26 cellular contexts compared by ENCODE assay signal in the genomic region with DNA sequence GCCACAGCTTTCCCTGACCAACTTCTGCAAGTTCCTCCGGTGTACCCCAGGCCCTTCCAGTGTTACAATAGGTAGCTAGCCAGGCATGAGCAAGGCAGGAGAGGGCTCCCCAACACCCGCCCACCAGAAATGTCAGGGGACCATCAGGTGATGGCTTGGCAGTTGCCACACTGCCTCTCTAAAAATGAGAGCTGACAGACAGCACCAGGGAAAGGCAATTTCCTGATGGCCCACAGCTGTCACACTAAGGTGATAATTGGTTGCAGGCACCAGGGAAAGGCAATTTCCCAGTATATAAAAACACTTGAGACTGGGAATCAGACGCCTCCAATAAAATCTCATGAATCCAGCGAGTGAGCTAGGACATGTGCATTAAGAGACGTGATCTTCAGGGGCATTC.
"Had no signal": no experiment of that assay in that cellular context is flagged by ENCODE, and none has a peak within 500 bp of the region (broad histone marks: within the 10 kb centered on the region; RNA-seq: fewer than 3 reads in every experiment).

No MANE protein-coding gene starts in this region.

- H3K36me3 ChIP-seq: ascending aorta had no signal

- H3K9me3 ChIP-seq: ascending aorta, body of pancreas had no signal

- H3K27ac ChIP-seq: ascending aorta, body of pancreas, SK-N-MC had no signal

- DNase-seq: activated B cell treated with CpG ODN at 0.5 μM for 24 hours; activated CD4-positive, alpha-beta T cell treated with anti-CD3 and anti-CD28 coated beads for 1 hour; activated CD4-positive, alpha-beta T cell treated with anti-CD3 and anti-CD28 coated beads, Interleukin-2, amount 10 ng/mL, durations not matched to agents 24 days and 14 days; activated CD4-positive, alpha-beta T cell treated with anti-CD3 and anti-CD28 coated beads, Interleukin-2, amount 50 U/mL, for 48 hours; activated CD8-positive, alpha-beta memory T cell treated with anti-CD3 and anti-CD28 coated beads, Interleukin-2, amount 10 ng/mL, durations not matched to agents 7 days and 5 days; activated effector memory CD4-positive, alpha-beta T cell treated with anti-CD3 and anti-CD28 coated beads, Interleukin-2, amount 50 U/mL, for 16 hours; activated naive CD4-positive, alpha-beta T cell treated with Interleukin-2 at 50 U/mL for 16 hours; activated naive CD8-positive, alpha-beta T cell treated with anti-CD3 and anti-CD28 coated beads, Interleukin-2, amount 50 U/mL, for 24 hours; activated T-cell treated with anti-CD3 and anti-CD28 coated beads, Interleukin-2, amount 50 U/mL, for 4 hours; amniotic stem cell; body of pancreas; central memory CD4-positive, alpha-beta T cell; KG1; NCI-H1092; NCI-H1436; NCI-H187 treated with DMSO at 0.1 percent for 48 hours; NCI-H2081 treated with DMSO at 0.1 percent for 48 hours; NCI-H226; NK-92 treated with Interleukin-12 subunit alpha and Interleukin-12 subunit beta, amount 100 ng/mL, for 24 hours; OCI-M1; RPMI8226; T-cell; T-helper 2 cell; T1000 had no signal

- H3K27me3 ChIP-seq: ascending aorta had no signal

- H3K4me3 ChIP-seq: ascending aorta, body of pancreas, SK-N-MC had no signal
